Comparison of ENCODE assay signal across 1 cellular context in genomic region chr21:34991366-34991967, GRCh38.
TF ChIP-seq lines count a peak whose summit lies in the region.

No MANE protein-coding gene starts in this region.

TF ChIP-seq in HepG2, 621 proteins besides CTCF, POLR2A, EP300 and RAD21 (continued from another document):
- TF ChIP-seq CCAR2 (optimal IDR thresholded peaks at IDR 0.05; ENCODE audit: low read depth, low read length) = no peak
- TF ChIP-seq ZNF777 (CRISPR knock-in tag; IDR thresholded peaks at IDR 0.05) = no peak
- no peak for TF ChIP-seq GABPB1 (CRISPR knock-in tag; IDR thresholded peaks at IDR 0.05)
- no peak for TF ChIP-seq ZNF12 (CRISPR knock-in tag; IDR thresholded peaks at IDR 0.05)
- TF ChIP-seq ATF7 (IDR thresholded peaks at IDR 0.05) = peak; percentile 60
- TF ChIP-seq ATF7 (CRISPR knock-in tag; IDR thresholded peaks at IDR 0.05) = no peak
- no peak for TF ChIP-seq MNT (IDR thresholded peaks at IDR 0.05)
- no peak for TF ChIP-seq ZNF740 (CRISPR knock-in tag; IDR thresholded peaks at IDR 0.05)
- TF ChIP-seq KDM5B (CRISPR knock-in tag; IDR thresholded peaks at IDR 0.05; ENCODE audit: borderline replicate concordance) = no peak
- TF ChIP-seq ZSCAN31 (CRISPR knock-in tag; IDR thresholded peaks at IDR 0.05; ENCODE audit: low read depth) = no peak
- TF ChIP-seq ZNF792 (CRISPR knock-in tag; IDR thresholded peaks at IDR 0.05) = no peak
- peak; percentile 79 for TF ChIP-seq CREB1 (IDR thresholded peaks at IDR 0.05)
- TF ChIP-seq CREB1 (CRISPR knock-in tag; IDR thresholded peaks at IDR 0.05) = no peak
- no peak for TF ChIP-seq REXO4 (CRISPR knock-in tag; IDR thresholded peaks at IDR 0.05; ENCODE audit: borderline replicate concordance)
- no peak for TF ChIP-seq POLR2AphosphoS2 (IDR thresholded peaks at IDR 0.05; ENCODE audit: low read depth, low read length)
